Comparison of ENCODE assay signal across 7 cellular contexts in genomic region chr4:118630897-118631296, GRCh38. TPM values are rescaled to one million over a fixed set of nuclear protein-coding genes. Genes with fewer than 3 reads are reported as not detected.
DNase-seq lines count a peak whose midpoint lies in the region; ATAC-seq and TF ChIP-seq lines count a peak whose summit lies in the region.
"Not testable (repeated sequence)": the region's sequence is repeated elsewhere in the genome, so short reads cannot be mapped to it uniquely, and the experiment has no call there.

No MANE protein-coding gene starts in this region.

- peaks cover 14% of the 10 kb centered on the region for H3K4me1 Mint-ChIP-seq in HFFc6 (ENCODE audit: low read depth)
- not testable (repeated sequence) for H3K4me1 Mint-ChIP-seq in activated T-cell treated with anti-CD3 and anti-CD28 coated beads, Interleukin-2, amount 50 U/mL, for 24 hours (ENCODE audit: low read depth); activated naive CD4-positive, alpha-beta T cell treated with anti-CD3 and anti-CD28 coated beads, Interleukin-2, amount 10 ng/mL, durations not matched to agents 7 days and 5 days; MCF 10A (ENCODE audit: insufficient read depth, unreplicated experiment); stimulated activated effector memory CD8-positive, alpha-beta T cell treated with anti-CD3 and anti-CD28 coated beads, Interleukin-12 subunit alpha, Interleukin-12 subunit beta, amount 100 ng/mL, for 72 hours

- BruUV-seq in MCF 10A (replicated peaks; lab: Mats Ljungman, UMichigan): not testable (repeated sequence)

- POLR2A ChIA-PET in MCF 10A (lab: Yijun Ruan, JAX): not testable (repeated sequence)

- H3K4me3 Mint-ChIP-seq in HFFc6; activated T-cell treated with anti-CD3 and anti-CD28 coated beads, Interleukin-2, amount 50 U/mL, for 24 hours; activated naive CD4-positive, alpha-beta T cell treated with anti-CD3 and anti-CD28 coated beads, Interleukin-2, amount 10 ng/mL, durations not matched to agents 7 days and 5 days; MCF 10A (ENCODE audit: unreplicated experiment); stimulated activated effector memory CD8-positive, alpha-beta T cell treated with anti-CD3 and anti-CD28 coated beads, Interleukin-12 subunit alpha, Interleukin-12 subunit beta, amount 100 ng/mL, for 72 hours: not testable (repeated sequence)

- not testable (repeated sequence) for H3K9me3 Mint-ChIP-seq in HFFc6; activated T-cell treated with anti-CD3 and anti-CD28 coated beads, Interleukin-2, amount 50 U/mL, for 24 hours; activated naive CD4-positive, alpha-beta T cell treated with anti-CD3 and anti-CD28 coated beads, Interleukin-2, amount 10 ng/mL, durations not matched to agents 7 days and 5 days; MCF 10A (ENCODE audit: unreplicated experiment); stimulated activated effector memory CD8-positive, alpha-beta T cell treated with anti-CD3 and anti-CD28 coated beads, Interleukin-12 subunit alpha, Interleukin-12 subunit beta, amount 100 ng/mL, for 72 hours

- not testable (repeated sequence) for DNase-seq in HFFc6; activated T-cell treated with anti-CD3 and anti-CD28 coated beads, Interleukin-2, amount 50 U/mL, for 24 hours; activated naive CD4-positive, alpha-beta T cell treated with anti-CD3 and anti-CD28 coated beads, Interleukin-2, amount 10 ng/mL, durations not matched to agents 7 days and 5 days; MCF 10A (ENCODE audit: unreplicated experiment); stimulated activated effector memory CD8-positive, alpha-beta T cell treated with anti-CD3 and anti-CD28 coated beads, Interleukin-12 subunit alpha, Interleukin-12 subunit beta, amount 100 ng/mL, for 72 hours (ENCODE audit: low spot score in 2 of 2)
- peak; percentile 44 for DNase-seq in Right ventricle myocardium inferior (ENCODE audit: missing footprints)
- DNase-seq in left lobe of liver (ENCODE audit: low spot score): peak; percentile 55

- H3K27me3 Mint-ChIP-seq in HFFc6 (ENCODE audit: insufficient read depth); activated T-cell treated with anti-CD3 and anti-CD28 coated beads, Interleukin-2, amount 50 U/mL, for 24 hours; activated naive CD4-positive, alpha-beta T cell treated with anti-CD3 and anti-CD28 coated beads, Interleukin-2, amount 10 ng/mL, durations not matched to agents 7 days and 5 days; MCF 10A (ENCODE audit: insufficient read depth, unreplicated experiment): not testable (repeated sequence)

- intact Hi-C loops in MCF 10A (cut with micrococcal nuclease); Right ventricle myocardium inferior (cut with DNase I): not testable (repeated sequence)

- not testable (repeated sequence) for H3K36me3 Mint-ChIP-seq in HFFc6 (ENCODE audit: low read depth)
- peaks cover 64% of the 10 kb centered on the region for H3K36me3 Mint-ChIP-seq in activated T-cell treated with anti-CD3 and anti-CD28 coated beads, Interleukin-2, amount 50 U/mL, for 24 hours (ENCODE audit: low read depth)
- peaks cover 17% of the 10 kb centered on the region for H3K36me3 Mint-ChIP-seq in activated naive CD4-positive, alpha-beta T cell treated with anti-CD3 and anti-CD28 coated beads, Interleukin-2, amount 10 ng/mL, durations not matched to agents 7 days and 5 days
- peaks cover 42% of the 10 kb centered on the region for H3K36me3 Mint-ChIP-seq in MCF 10A (ENCODE audit: insufficient read depth, unreplicated experiment)
- H3K36me3 Mint-ChIP-seq in stimulated activated effector memory CD8-positive, alpha-beta T cell treated with anti-CD3 and anti-CD28 coated beads, Interleukin-12 subunit alpha, Interleukin-12 subunit beta, amount 100 ng/mL, for 72 hours: peaks cover 56% of the 10 kb centered on the region

- not testable (repeated sequence) for ATAC-seq in Right ventricle myocardium inferior; left lobe of liver; stimulated activated effector memory CD8-positive, alpha-beta T cell treated with anti-CD3 and anti-CD28 coated beads, Interleukin-12 subunit alpha, Interleukin-12 subunit beta, amount 100 ng/mL, for 72 hours

- not testable (repeated sequence) for H3K27ac Mint-ChIP-seq in HFFc6
- H3K27ac Mint-ChIP-seq in activated T-cell treated with anti-CD3 and anti-CD28 coated beads, Interleukin-2, amount 50 U/mL, for 24 hours: peak overlapping the region; percentile 74
- H3K27ac Mint-ChIP-seq in activated naive CD4-positive, alpha-beta T cell treated with anti-CD3 and anti-CD28 coated beads, Interleukin-2, amount 10 ng/mL, durations not matched to agents 7 days and 5 days: peak overlapping the region; percentile 37
- H3K27ac Mint-ChIP-seq in MCF 10A (ENCODE audit: low read depth, unreplicated experiment): peak overlapping the region; percentile 59
- H3K27ac Mint-ChIP-seq in stimulated activated effector memory CD8-positive, alpha-beta T cell treated with anti-CD3 and anti-CD28 coated beads, Interleukin-12 subunit alpha, Interleukin-12 subunit beta, amount 100 ng/mL, for 72 hours: peak overlapping the region; percentile 87

- CTCF ChIA-PET in activated naive CD4-positive, alpha-beta T cell treated with anti-CD3 and anti-CD28 coated beads, Interleukin-2, amount 10 ng/mL, durations not matched to agents 7 days and 5 days (lab: Charles Lee); MCF 10A (lab: Yijun Ruan, JAX): not testable (repeated sequence)

- TF ChIP-seq CTCF in HFFc6 (IDR thresholded peaks at IDR 0.05): peak; percentile 27; the same call in 1 of the 2 replicates
- TF ChIP-seq CTCF in MCF 10A (IDR thresholded peaks at IDR 0.05; ENCODE audit: unreplicated experiment): not testable (repeated sequence)

RNA-seq across cellular contexts. Expression of gene METTL14, which starts 54.3 kb away (rescaled TPM):
- total RNA-seq in HFFc6 (2021; fragmentation: NEBNext Ultra II Directional; extraction: Animal tissue kit (Norgen Biotek cat#: 25700)): 10 to 100 TPM; 35.2 to 44.9 (median 39.5) TPM
- total RNA-seq in MCF 10A (2022): 32.6 and 32.8 TPM in 2 replicates
- 27.4 TPM for total RNA-seq in Right ventricle myocardium inferior
- total RNA-seq in left lobe of liver: 23.1 TPM
